In genomic region chrY:13702276-13702675, GRCh38 we compare ENCODE assay signal across 15 cellular contexts. TPM values are rescaled to one million over a fixed set of nuclear protein-coding genes. Genes with fewer than 3 reads are reported as not detected.
"Had no signal": no experiment of that assay in that cellular context is flagged by ENCODE, and none has a peak within 500 bp of the region (broad histone marks: within the 10 kb centered on the region; RNA-seq: fewer than 3 reads in every experiment).

No MANE protein-coding gene starts in this region.

- DNase-seq: activated CD8-positive, alpha-beta memory T cell treated with anti-CD3 and anti-CD28 coated beads, Interleukin-2, amount 10 ng/mL, durations not matched to agents 7 days and 5 days; activated gamma-delta T cell treated with Interleukin-2 at 50 U/mL for 16 hours; activated naive CD8-positive, alpha-beta T cell treated with anti-CD3 and anti-CD28 coated beads, Interleukin-2, amount 10 ng/mL, durations not matched to agents 7 days and 5 days; activated T-cell treated with anti-CD3 and anti-CD28 coated beads, Interleukin-2, amount 50 U/mL, for 24 hours; effector CD4-positive, alpha-beta T cell; kidney; midbrain; naive B cell; posterior cingulate gyrus; tibial artery had no signal

- H3K36me3 ChIP-seq: breast epithelium, tibial artery, vagina had no signal

- H3K27me3 ChIP-seq: breast epithelium, tibial artery, vagina had no signal

- H3K4me1 ChIP-seq: breast epithelium, vagina had no signal

- H3K4me3 ChIP-seq: breast epithelium, vagina had no signal

- H3K9me3 ChIP-seq: breast epithelium, tibial artery, vagina had no signal

- ATAC-seq: activated CD8-positive, alpha-beta memory T cell treated with anti-CD3 and anti-CD28 coated beads, Interleukin-2, amount 10 ng/mL, durations not matched to agents 7 days and 5 days; right cardiac atrium; stimulated activated effector memory CD8-positive, alpha-beta T cell treated with anti-CD3 and anti-CD28 coated beads, Interleukin-12 subunit alpha, Interleukin-12 subunit beta, amount 100 ng/mL, for 72 hours had no signal

- H3K27ac ChIP-seq: breast epithelium, vagina had no signal

RNA-seq across cellular contexts. Expression of gene TMSB4Y, which starts 1.4 kb away (rescaled TPM):
- total RNA-seq: fibroblast of lung, kidney, vagina had no signal
